38 cellular contexts compared by ENCODE assay signal in genomic region chr5:15951126-15951525, GRCh38.
"Had no signal": no experiment of that assay in that cellular context is flagged by ENCODE, and none has a peak within 500 bp of the region (broad histone marks: within the 10 kb centered on the region; RNA-seq: fewer than 3 reads in every experiment).

No MANE protein-coding gene starts in this region.

- H3K4me1 Mint-ChIP-seq: activated B cell treated with CpG ODN at 0.5 μM for 24 hours; activated CD4-positive, alpha-beta T cell treated with anti-CD3 and anti-CD28 coated beads, Interleukin-2, amount 10 ng/mL, durations not matched to agents 24 days and 14 days; activated naive CD8-positive, alpha-beta T cell treated with anti-CD3 and anti-CD28 coated beads for 36 hours; activated T-helper 17 cell treated with anti-CD3 and anti-CD28 coated beads, Interleukin-2, amount 50 U/mL, for 72 hours had no signal

- H3K9me3 ChIP-seq: adrenal gland, body of pancreas, breast epithelium had no signal

- H3K27ac ChIP-seq: adrenal gland, body of pancreas, brain microvascular endothelial cell, breast epithelium, WERI-Rb-1 had no signal

- H3K4me1 ChIP-seq: adrenal gland, body of pancreas, breast epithelium had no signal

- H3K36me3 ChIP-seq: adrenal gland, brain microvascular endothelial cell, breast epithelium, WERI-Rb-1 had no signal

- H3K36me3 Mint-ChIP-seq: activated CD4-positive, alpha-beta memory T cell treated with anti-CD3 and anti-CD28 coated beads for 36 hours; activated naive CD4-positive, alpha-beta T cell treated with anti-CD3 and anti-CD28 coated beads, Interleukin-2, amount 50 U/mL, for 72 hours; activated naive CD8-positive, alpha-beta T cell treated with anti-CD3 and anti-CD28 coated beads for 36 hours had no signal

- H3K9me3 Mint-ChIP-seq: activated naive CD4-positive, alpha-beta T cell treated with anti-CD3 and anti-CD28 coated beads for 36 hours had no signal

- H3K27me3 Mint-ChIP-seq: activated B cell treated with CpG ODN at 0.5 μM for 24 hours; activated CD4-positive, alpha-beta memory T cell treated with anti-CD3 and anti-CD28 coated beads for 36 hours; activated CD4-positive, alpha-beta T cell treated with anti-CD3 and anti-CD28 coated beads, Interleukin-2, amount 10 ng/mL, durations not matched to agents 24 days and 14 days; activated CD8-positive, alpha-beta T cell treated with anti-CD3 and anti-CD28 coated beads for 36 hours; activated naive CD8-positive, alpha-beta T cell treated with anti-CD3 and anti-CD28 coated beads for 36 hours; activated T-helper 17 cell treated with anti-CD3 and anti-CD28 coated beads, Interleukin-2, amount 50 U/mL, for 72 hours had no signal

- H3K4me3 ChIP-seq: adrenal gland, body of pancreas, breast epithelium had no signal

- ATAC-seq: activated CD8-positive, alpha-beta T cell treated with anti-CD3 and anti-CD28 coated beads for 36 hours; activated naive CD4-positive, alpha-beta T cell treated with anti-CD3 and anti-CD28 coated beads, Interleukin-2, amount 50 U/mL, for 72 hours; activated T-cell treated with anti-CD3 and anti-CD28 coated beads, Interleukin-2, amount 50 U/mL, for 4 hours; activated T-cell treated with anti-CD3 and anti-CD28 coated beads, Interleukin-2, amount 50 U/mL, for 72 hours; activated T-helper 17 cell treated with anti-CD3 and anti-CD28 coated beads, Interleukin-2, amount 50 U/mL, for 72 hours; body of pancreas had no signal

- DNase-seq: activated B cell treated with CpG ODN at 0.5 μM for 24 hours; activated CD4-positive, alpha-beta memory T cell treated with anti-CD3 and anti-CD28 coated beads for 36 hours; activated CD4-positive, alpha-beta T cell treated with anti-CD3 and anti-CD28 coated beads for 4 hours; activated CD4-positive, alpha-beta T cell treated with anti-CD3 and anti-CD28 coated beads, Interleukin-2, amount 10 ng/mL, durations not matched to agents 24 days and 14 days; activated CD4-positive, alpha-beta T cell treated with anti-CD3 and anti-CD28 coated beads, Interleukin-2, amount 50 U/mL, for 1 hour; activated CD4-positive, alpha-beta T cell treated with anti-CD3 and anti-CD28 coated beads, Interleukin-2, amount 50 U/mL, for 4 hours; activated CD4-positive, CD25-positive, alpha-beta regulatory T cell treated with anti-CD3 and anti-CD28 coated beads, Interleukin-2, amount 50 U/mL, for 72 hours; activated CD8-positive, alpha-beta memory T cell treated with anti-CD3 and anti-CD28 coated beads, Interleukin-2, amount 50 U/mL, for 4 hours; activated CD8-positive, alpha-beta T cell treated with anti-CD3 and anti-CD28 coated beads for 36 hours; activated effector memory CD4-positive, alpha-beta T cell treated with anti-CD3 and anti-CD28 coated beads, Interleukin-2, amount 50 U/mL, for 16 hours; activated gamma-delta T cell treated with Interleukin-2 at 50 U/mL for 16 hours; activated naive CD4-positive, alpha-beta T cell; activated naive CD4-positive, alpha-beta T cell treated with anti-CD3 and anti-CD28 coated beads for 36 hours; activated naive CD4-positive, alpha-beta T cell treated with anti-CD3 and anti-CD28 coated beads, Interleukin-2, amount 50 U/mL, for 16 hours; activated naive CD8-positive, alpha-beta T cell treated with anti-CD3 and anti-CD28 coated beads for 36 hours; activated T-cell treated with anti-CD3 and anti-CD28 coated beads for 4 hours; activated T-cell treated with anti-CD3 and anti-CD28 coated beads, Interleukin-2, amount 50 U/mL, for 1 hour; activated T-cell treated with anti-CD3 and anti-CD28 coated beads, Interleukin-2, amount 50 U/mL, for 4 hours; activated T-cell treated with anti-CD3 and anti-CD28 coated beads, Interleukin-2, amount 50 U/mL, for 72 hours; adrenal gland; amniotic stem cell; aorta; body of pancreas; brain microvascular endothelial cell; central memory CD4-positive, alpha-beta T cell; cerebellar nuclear complex; T-helper 1 cell; T-helper 2 cell; T-helper 9 cell; WERI-Rb-1 had no signal

- H3K4me3 Mint-ChIP-seq: activated B cell treated with CpG ODN at 0.5 μM for 24 hours; activated CD4-positive, alpha-beta memory T cell treated with anti-CD3 and anti-CD28 coated beads for 36 hours; activated CD4-positive, alpha-beta T cell treated with anti-CD3 and anti-CD28 coated beads, Interleukin-2, amount 10 ng/mL, durations not matched to agents 24 days and 14 days; activated CD8-positive, alpha-beta T cell treated with anti-CD3 and anti-CD28 coated beads for 36 hours; activated naive CD4-positive, alpha-beta T cell treated with anti-CD3 and anti-CD28 coated beads for 36 hours; activated naive CD8-positive, alpha-beta T cell treated with anti-CD3 and anti-CD28 coated beads for 36 hours; activated T-cell treated with anti-CD3 and anti-CD28 coated beads, Interleukin-2, amount 50 U/mL, for 4 hours; activated T-cell treated with anti-CD3 and anti-CD28 coated beads, Interleukin-2, amount 50 U/mL, for 72 hours; activated T-helper 1 cell treated with anti-CD3 and anti-CD28 coated beads, Interleukin-12 subunit alpha, Interleukin-12 subunit beta, Interleukin-2, Interleukin-4 antibody, amounts not matched to agents 30 ng/mL and 10 ng/mL and 1 ng/mL, durations not matched to agents 14 hours and 24 hours and 36 hours; activated T-helper 17 cell treated with anti-CD3 and anti-CD28 coated beads, Interleukin-2, amount 50 U/mL, for 72 hours; T-helper 1 cell treated with Interleukin-12 subunit alpha and Interleukin-12 subunit beta and Interleukin-4 antibody, amounts not matched to agents 30 μg/mL and 1 μg/mL, for 36 hours; T-helper 2 cell treated with Interferon-gamma antibody and Interleukin-4, amounts not matched to agents 5 μg/mL and 100 μg/mL, for 36 hours had no signal

- FAIRE-seq: astrocyte, TTC549 had no signal

- H3K27ac Mint-ChIP-seq: activated B cell treated with CpG ODN at 0.5 μM for 24 hours; activated CD4-positive, alpha-beta memory T cell treated with anti-CD3 and anti-CD28 coated beads for 36 hours; activated CD4-positive, alpha-beta T cell treated with anti-CD3 and anti-CD28 coated beads, Interleukin-2, amount 10 ng/mL, durations not matched to agents 24 days and 14 days; activated CD8-positive, alpha-beta T cell treated with anti-CD3 and anti-CD28 coated beads for 36 hours; activated naive CD4-positive, alpha-beta T cell treated with anti-CD3 and anti-CD28 coated beads for 36 hours; activated naive CD4-positive, alpha-beta T cell treated with anti-CD3 and anti-CD28 coated beads, Interleukin-2, amount 50 U/mL, for 72 hours; activated naive CD8-positive, alpha-beta T cell treated with anti-CD3 and anti-CD28 coated beads for 36 hours; activated T-cell treated with anti-CD3 and anti-CD28 coated beads, Interleukin-2, amount 50 U/mL, for 72 hours; activated T-helper 1 cell treated with anti-CD3 and anti-CD28 coated beads, Interleukin-12 subunit alpha, Interleukin-12 subunit beta, Interleukin-2, Interleukin-4 antibody, amounts not matched to agents 30 ng/mL and 10 ng/mL and 1 ng/mL, durations not matched to agents 14 hours and 24 hours and 36 hours; activated T-helper 17 cell treated with anti-CD3 and anti-CD28 coated beads, Interleukin-2, amount 50 U/mL, for 72 hours; T-helper 1 cell treated with Interleukin-12 subunit alpha and Interleukin-12 subunit beta and Interleukin-4 antibody, amounts not matched to agents 30 μg/mL and 1 μg/mL, for 36 hours; T-helper 2 cell treated with Interferon-gamma antibody and Interleukin-4, amounts not matched to agents 5 μg/mL and 100 μg/mL, for 36 hours had no signal

- H3K27me3 ChIP-seq: adrenal gland, body of pancreas, brain microvascular endothelial cell, breast epithelium had no signal
